ENCODE assay signal across 8 cellular contexts in genomic region chr1:147171399-147172167, GRCh38. TPM values are rescaled to one million over a fixed set of nuclear protein-coding genes. Genes with fewer than 3 reads are reported as not detected.
DNase-seq lines count a peak whose midpoint lies in the region; ATAC-seq and TF ChIP-seq lines count a peak whose summit lies in the region.

No MANE protein-coding gene starts in this region.

- DNase-seq in EH (ENCODE audit: low read depth) (peak; percentile 32), WTC11 (ENCODE audit: low spot score) (no peak), globus pallidus (ENCODE audit: low spot score) (peak; percentile 25), MV-4-11 (lab: John Stamatoyannopoulos, UW) (no peak)

- H3K27me3 Mint-ChIP-seq in WTC11 (ENCODE audit: low read depth): no peaks in the 10 kb centered on the region

- H3K4me3 Mint-ChIP-seq in WTC11: peak overlapping the region; percentile 95

- CTCF ChIA-PET in WTC11 (lab: Charles Lee): interaction anchor here (0.6 to 5.3 kb wide), 2 partner anchors 18 to 71 kb away, joined by 3 to 67 read pairs; partner anchors contain the start of gene CHD1L

- peak overlapping the region; percentile 99 for H3K4me3 ChIP-seq in rectal smooth muscle tissue (ENCODE audit: low read length)

- H3K9me3 Mint-ChIP-seq in WTC11: no peaks in the 10 kb centered on the region

- POLR2A ChIA-PET in WTC11 (lab: Charles Lee): interaction anchor here (0.9 to 1.6 kb wide), 2 partner anchors 72 to 87 kb away, joined by 3 to 12 read pairs; no protein-coding TSS in a partner anchor

- peaks cover 47% of the 10 kb centered on the region for H3K4me1 Mint-ChIP-seq in WTC11

- H3K4me1 ChIP-seq in rectal smooth muscle tissue (ENCODE audit: control insufficient read depth, insufficient read depth, low read length): peaks cover 16% of the 10 kb centered on the region

- peak overlapping the region; percentile 65 for H3K27ac Mint-ChIP-seq in WTC11

- no peaks in the 10 kb centered on the region for H3K36me3 ChIP-seq in rectal smooth muscle tissue (ENCODE audit: control insufficient read depth, insufficient read depth, low read length)

- H3K27ac ChIP-seq in rectal smooth muscle tissue (ENCODE audit: low read depth, low read length): peak overlapping the region; percentile 89

- H3K27me3 ChIP-seq in rectal smooth muscle tissue (ENCODE audit: control insufficient read depth, insufficient read depth, low read length): no peaks in the 10 kb centered on the region

- H3K9ac ChIP-seq in rectal smooth muscle tissue (ENCODE audit: low read length): peak overlapping the region; percentile 97

- TF ChIP-seq CTCF in WTC11 (IDR thresholded peaks at IDR 0.05): no peak

- H3K36me3 Mint-ChIP-seq in WTC11: peaks cover 9% of the 10 kb centered on the region

- ATAC-seq in HG03354 (IDR thresholded peaks at IDR 0.05; ENCODE audit: poor library complexity, severe bottlenecking, unreplicated experiment) (peak; percentile 30), WTC11 (no peak), HG03039 (IDR thresholded peaks at IDR 0.05; ENCODE audit: unreplicated experiment) (no peak), HG03025 (IDR thresholded peaks at IDR 0.05; ENCODE audit: low FRiP score, unreplicated experiment) (no peak)

TF ChIP-seq in WTC11, 78 proteins besides CTCF, POLR2A, EP300 and RAD21:
- TF ChIP-seq ZNF263 (CRISPR knock-in tag; IDR thresholded peaks at IDR 0.05; ENCODE audit: low read depth) (peak; percentile 93), ZBTB43 (CRISPR knock-in tag; IDR thresholded peaks at IDR 0.05) (0 out of 2 replicates have a peak, but pooled peaks have one; percentile 12), MYBL2 (CRISPR knock-in tag; IDR thresholded peaks at IDR 0.05) (peak; percentile 20; the same call in 1 of the 2 replicates), ZMAT4 (CRISPR knock-in tag; IDR thresholded peaks at IDR 0.05) (no peak)

RNA-seq across cellular contexts. Expression of gene PRKAB2, which starts 0.7 kb away (rescaled TPM):
- 22.6 to 28.3 TPM (median 27.8 TPM) in 3 replicates for total RNA-seq in WTC11 (2021)

RNA-seq across cellular contexts. Expression of gene FMO5, which starts 53.6 kb away (rescaled TPM):
- 1.6 to 3.3 TPM (median 1.7 TPM) in 3 replicates for total RNA-seq in WTC11 (2021)

Comparison
In these comparisons a context has a peak if more than half of its experiments do, and no peak if none do; other contexts are left out.
1. DNase-seq: peak in EH (single experiment) and globus pallidus (single experiment); none in WTC11 (single experiment) and MV-4-11 (single experiment).